Comparison of ENCODE assay signal across 31 cellular contexts in genomic region chr1:88784551-88784950, GRCh38.
"Had no signal": no experiment of that assay in that cellular context is flagged by ENCODE, and none has a peak within 500 bp of the region (broad histone marks: within the 10 kb centered on the region; RNA-seq: fewer than 3 reads in every experiment).

No MANE protein-coding gene starts in this region.

- H3K9me3 ChIP-seq: pancreas, prostate gland, testis, transverse colon had no signal

- H3K9me3 Mint-ChIP-seq: activated naive CD4-positive, alpha-beta T cell treated with anti-CD3 and anti-CD28 coated beads, Interleukin-2, amount 10 ng/mL, durations not matched to agents 7 days and 5 days; activated naive CD8-positive, alpha-beta T cell treated with anti-CD3 and anti-CD28 coated beads, Interleukin-2, amount 50 U/mL, for 24 hours; central memory CD8-positive, alpha-beta T cell; dendritic cell treated with granulocyte-macrophage colony-stimulating factor and Interleukin-4, amounts not matched to agents 40 ng/mL and 50 ng/mL, for 4 days; mesothelial cell of epicardium; naive thymus-derived CD4-positive, alpha-beta T cell; neural crest cell; T-helper 2 cell treated with Interferon-gamma antibody and Interleukin-4, amounts not matched to agents 5 μg/mL and 100 μg/mL, for 36 hours had no signal

- DNase-seq: activated CD4-positive, alpha-beta T cell treated with anti-CD3 and anti-CD28 coated beads for 48 hours; activated CD4-positive, alpha-beta T cell treated with anti-CD3 and anti-CD28 coated beads, Interleukin-2, amount 50 U/mL, for 48 hours; activated CD8-positive, alpha-beta memory T cell treated with anti-CD3 and anti-CD28 coated beads, Interleukin-2, amount 50 U/mL, for 4 hours; activated gamma-delta T cell; activated naive CD4-positive, alpha-beta T cell treated with anti-CD3 and anti-CD28 coated beads, Interleukin-2, amount 10 ng/mL, durations not matched to agents 7 days and 5 days; activated naive CD8-positive, alpha-beta T cell treated with anti-CD3 and anti-CD28 coated beads, Interleukin-2, amount 50 U/mL, for 24 hours; activated T-cell treated with anti-CD3 and anti-CD28 coated beads, Interleukin-2, amount 50 U/mL, for 1 hour; glutamatergic neuron; hippocampal formation; left colon; mammary epithelial cell; naive thymus-derived CD4-positive, alpha-beta T cell; nucleus accumbens; pancreas; retina; stimulated activated CD4-positive, alpha-beta T cell treated with anti-CD3 and anti-CD28 coated beads, Interleukin-12 subunit alpha, Interleukin-12 subunit beta, amount 100 ng/mL, for 4 hours; stimulated activated CD4-positive, alpha-beta T cell treated with anti-CD3 and anti-CD28 coated beads, Interleukin-4, amount 100 ng/mL, for 1 hour; stimulated activated naive CD8-positive, alpha-beta T cell treated with anti-CD3 and anti-CD28 coated beads, Interleukin-15, Interleukin-2, amounts not matched to agents 100 U/mL and 50 U/mL, for 24 hours; testis; transverse colon had no signal

- H3K27me3 Mint-ChIP-seq: activated naive CD4-positive, alpha-beta T cell treated with anti-CD3 and anti-CD28 coated beads, Interleukin-2, amount 10 ng/mL, durations not matched to agents 7 days and 5 days; activated naive CD8-positive, alpha-beta T cell treated with anti-CD3 and anti-CD28 coated beads, Interleukin-2, amount 50 U/mL, for 24 hours; central memory CD8-positive, alpha-beta T cell; dendritic cell treated with granulocyte-macrophage colony-stimulating factor and Interleukin-4, amounts not matched to agents 40 ng/mL and 50 ng/mL, for 4 days; naive thymus-derived CD4-positive, alpha-beta T cell had no signal

- H3K27ac Mint-ChIP-seq: activated naive CD4-positive, alpha-beta T cell treated with anti-CD3 and anti-CD28 coated beads, Interleukin-2, amount 10 ng/mL, durations not matched to agents 7 days and 5 days; activated naive CD8-positive, alpha-beta T cell treated with anti-CD3 and anti-CD28 coated beads, Interleukin-2, amount 50 U/mL, for 24 hours; dendritic cell treated with granulocyte-macrophage colony-stimulating factor and Interleukin-4, amounts not matched to agents 40 ng/mL and 50 ng/mL, for 4 days; mesothelial cell of epicardium; naive thymus-derived CD4-positive, alpha-beta T cell; T-helper 2 cell treated with Interferon-gamma antibody and Interleukin-4, amounts not matched to agents 5 μg/mL and 100 μg/mL, for 36 hours had no signal

- H3K4me3 Mint-ChIP-seq: activated naive CD4-positive, alpha-beta T cell treated with anti-CD3 and anti-CD28 coated beads, Interleukin-2, amount 10 ng/mL, durations not matched to agents 7 days and 5 days; activated naive CD8-positive, alpha-beta T cell treated with anti-CD3 and anti-CD28 coated beads, Interleukin-2, amount 50 U/mL, for 24 hours; central memory CD8-positive, alpha-beta T cell; dendritic cell treated with granulocyte-macrophage colony-stimulating factor and Interleukin-4, amounts not matched to agents 40 ng/mL and 50 ng/mL, for 4 days; mesothelial cell of epicardium; naive thymus-derived CD4-positive, alpha-beta T cell; neural crest cell; T-helper 2 cell treated with Interferon-gamma antibody and Interleukin-4, amounts not matched to agents 5 μg/mL and 100 μg/mL, for 36 hours had no signal

- ATAC-seq: activated CD4-positive, CD25-positive, alpha-beta regulatory T cell treated with anti-CD3 and anti-CD28 coated beads, Interleukin-2, amount 50 U/mL, for 24 hours; activated naive CD8-positive, alpha-beta T cell treated with anti-CD3 and anti-CD28 coated beads, Interleukin-2, amount 50 U/mL, for 24 hours; left colon; naive thymus-derived CD4-positive, alpha-beta T cell; pancreas; sciatic nerve; stimulated activated naive CD8-positive, alpha-beta T cell treated with anti-CD3 and anti-CD28 coated beads, Interleukin-15, Interleukin-2, amounts not matched to agents 100 U/mL and 50 U/mL, for 24 hours had no signal

- FAIRE-seq: bronchial epithelial cell, frontal cortex, keratinocyte had no signal

- H3K4me1 Mint-ChIP-seq: activated naive CD4-positive, alpha-beta T cell treated with anti-CD3 and anti-CD28 coated beads, Interleukin-2, amount 10 ng/mL, durations not matched to agents 7 days and 5 days; activated naive CD8-positive, alpha-beta T cell treated with anti-CD3 and anti-CD28 coated beads, Interleukin-2, amount 50 U/mL, for 24 hours; mesothelial cell of epicardium; neural crest cell had no signal
